ENCODE assay signal across 19 cellular contexts in genomic region chr7:47751068-47751467, GRCh38.
A peak's percentile ranks its signal among the peaks of the same experiment; 100 is the strongest.
DNase-seq lines count a peak whose midpoint lies in the region; ATAC-seq, FAIRE-seq and TF ChIP-seq lines count a peak whose summit lies in the region.
"Had no signal": no experiment of that assay in that cellular context is flagged by ENCODE, and none has a peak within 500 bp of the region (broad histone marks: within the 10 kb centered on the region; RNA-seq: fewer than 3 reads in every experiment).

No MANE protein-coding gene starts in this region.

- no peaks in the 10 kb centered on the region for H3K79me2 ChIP-seq in HepG2 (ENCODE audit: insufficient read depth, low read length)

- TF ChIP-seq RAD21 in HepG2 (CRISPR knock-in tag; IDR thresholded peaks at IDR 0.05), result no peak

- TF ChIP-seq POLR2A in HepG2 (IDR thresholded peaks at IDR 0.05; ENCODE audit: insufficient read depth in 1 of 2, low read depth in 2 of 2, low read length in 2 of 2) (no peak), body of pancreas (IDR thresholded peaks at IDR 0.05) (no peak)

- TF ChIP-seq EP300 in HepG2 (IDR thresholded peaks at IDR 0.05; ENCODE audit: low read depth in 2 of 2, low read length in 2 of 2), result no peak
- TF ChIP-seq EP300 in HepG2 (CRISPR knock-in tag; IDR thresholded peaks at IDR 0.05; ENCODE audit: borderline replicate concordance), result no peak

- H3K4me2 ChIP-seq in BLaER1 (peak overlapping the region; percentile 63), HepG2 (ENCODE audit: low read depth, low read length) (no peak overlapping the region)

- 77% methylated on average over 6 of the region's 6 CpGs for WGBS in HepG2 (ENCODE audit: low lambda C conversion rate)
- 63 to 83% methylated on average over 6 of the region's 6 CpGs for WGBS in body of pancreas, 2 donors

- peaks cover 5% of the 10 kb centered on the region; the same call in 1 of the 2 replicates for H3K9me3 ChIP-seq in BLaER1
- H3K9me3 ChIP-seq in HepG2 (ENCODE audit: low read length), result no peaks in the 10 kb centered on the region
- H3K9me3 ChIP-seq in A673 (ENCODE audit: low read depth, low read length, poor library complexity, severe bottlenecking), result no peaks in the 10 kb centered on the region
- H3K9me3 ChIP-seq in body of pancreas, result no peaks in the 10 kb centered on the region

- POLR2A ChIA-PET in HepG2 (lab: Yijun Ruan, JAX), result interaction anchor here (1.4 kb wide), 1 partner anchor 33 kb away, joined by 3 read pairs; no protein-coding TSS in a partner anchor
- POLR2A ChIA-PET in A673 (lab: Charles Lee; ENCODE audit: low non-redundant PET), result no interaction called here

- H3K9ac ChIP-seq in BLaER1, result no peak overlapping the region
- no peak overlapping the region for H3K9ac ChIP-seq in HepG2 (ENCODE audit: insufficient read depth, low read depth, low read length)

- intact Hi-C loops in HepG2 (cut with micrococcal nuclease; ENCODE audit: unreplicated experiment) (no loop called here), A673 (cut with micrococcal nuclease; ENCODE audit: unreplicated experiment) (no loop called here), body of pancreas (cut with DNase I) (no loop called here)

- H4K20me1 ChIP-seq in BLaER1, result no peaks in the 10 kb centered on the region
- H4K20me1 ChIP-seq in HepG2 (ENCODE audit: insufficient read depth, low read length), result no peaks in the 10 kb centered on the region

- CTCF ChIA-PET in HepG2 (lab: Yijun Ruan, JAX; ENCODE audit: low intra/inter-chr PET ratio, low total read pairs) (no interaction called here), A673 (lab: Charles Lee) (no interaction called here)

- H2AFZ ChIP-seq in HepG2 (ENCODE audit: low read length), result no peak overlapping the region

- H3K4me3 ChIP-seq in BLaER1 (no peak overlapping the region), fibroblast of villous mesenchyme (ENCODE audit: low read depth, low read length) (no peak overlapping the region), HepG2 (replicated peaks in 1 of 3; ENCODE audit: insufficient read depth in 1 of 3, low read depth in 2 of 3, low read length in 3 of 3) (no peak overlapping the region), A673 (ENCODE audit: low read depth, low read length, poor library complexity, severe bottlenecking) (no peak overlapping the region), body of pancreas (no peak overlapping the region)
- H3K4me3 ChIP-seq: K562, SK-N-MC had no signal

- no peaks in the 10 kb centered on the region for H3K9me3 Mint-ChIP-seq in activated naive CD8-positive, alpha-beta T cell treated with anti-CD3 and anti-CD28 coated beads for 36 hours

- H3K27me3 Mint-ChIP-seq in activated naive CD8-positive, alpha-beta T cell treated with anti-CD3 and anti-CD28 coated beads for 36 hours, result peaks cover 29% of the 10 kb centered on the region

- no peaks in the 10 kb centered on the region for H3K27me3 ChIP-seq in BLaER1
- no peaks in the 10 kb centered on the region for H3K27me3 ChIP-seq in HepG2 (ENCODE audit: control insufficient read depth in 1 of 2, insufficient read depth in 2 of 2, low read length in 2 of 2)
- H3K27me3 ChIP-seq in A673 (replicated peaks; ENCODE audit: insufficient read depth, low read depth, low read length, poor library complexity), result no peaks in the 10 kb centered on the region
- H3K27me3 ChIP-seq in body of pancreas, result no peaks in the 10 kb centered on the region

- H3K4me1 ChIP-seq in BLaER1 (peaks cover 9% of the 10 kb centered on the region), HepG2 (ENCODE audit: insufficient read depth, low read length) (peaks cover 10% of the 10 kb centered on the region), A673 (ENCODE audit: insufficient read depth, low read length, poor library complexity, severe bottlenecking) (no peaks in the 10 kb centered on the region), body of pancreas (no peaks in the 10 kb centered on the region)

- H3K4me3 Mint-ChIP-seq in activated naive CD8-positive, alpha-beta T cell treated with anti-CD3 and anti-CD28 coated beads for 36 hours, result no peak overlapping the region

- H3K27ac ChIP-seq in BLaER1 (no peak overlapping the region), HepG2 (ENCODE audit: extremely low read length, insufficient read depth, low read length) (no peak overlapping the region), A673 (ENCODE audit: low read depth, low read length, poor library complexity, severe bottlenecking) (no peak overlapping the region), body of pancreas (no peak overlapping the region)
- H3K27ac ChIP-seq: HL-60, SK-N-MC had no signal

- no peak for FAIRE-seq in HepG2 (lab: Jason Lieb, UNC)
- FAIRE-seq: GM12892, HTR-8/SVneo, K562 had no signal

- ATAC-seq in HG02623 (IDR thresholded peaks at IDR 0.05; ENCODE audit: unreplicated experiment) (no peak), HepG2 (no peak), body of pancreas (no peak)
- ATAC-seq: K562 had no signal

- TF ChIP-seq CTCF in fibroblast of villous mesenchyme (IDR thresholded peaks at IDR 0.05; ENCODE audit: insufficient read depth, low read depth, low read length) (no peak), HepG2 (CRISPR knock-in tag; IDR thresholded peaks at IDR 0.05) (no peak), A673 (conservative IDR thresholded peaks at IDR 0.05; ENCODE audit: low read depth, low read length) (no peak), body of pancreas (IDR thresholded peaks at IDR 0.05) (no peak)

- no peaks in the 10 kb centered on the region for H3K36me3 ChIP-seq in BLaER1
- no peaks in the 10 kb centered on the region for H3K36me3 ChIP-seq in HepG2 (replicated peaks in 1 of 2; ENCODE audit: control insufficient read depth in 1 of 2, insufficient read depth in 2 of 2, low read length in 2 of 2)
- no peaks in the 10 kb centered on the region for H3K36me3 ChIP-seq in A673 (ENCODE audit: insufficient read depth, low read length, poor library complexity, severe bottlenecking)
- no peaks in the 10 kb centered on the region for H3K36me3 ChIP-seq in body of pancreas (replicated peaks in 1 of 2; ENCODE audit: insufficient read depth in 1 of 2, low read depth in 2 of 2)

- no TSS peak for BruUV-seq in HepG2 (replicated peaks; lab: Mats Ljungman, UMichigan)
- BruUV-seq in A673 (replicated peaks; lab: Mats Ljungman, UMichigan), result no TSS peak

- DNase-seq in MV-4-11 (lab: John Stamatoyannopoulos, UW) (peak; percentile 19), fibroblast of villous mesenchyme (ENCODE audit: low read depth) (peak; percentile 46), HepG2 (ENCODE audit: low spot score) (no peak), A673 (ENCODE audit: low spot score) (no peak), body of pancreas (no peak)
- DNase-seq in activated naive CD8-positive, alpha-beta T cell treated with anti-CD3 and anti-CD28 coated beads for 36 hours, result peak; percentile 11
- DNase-seq: C1 segment of cervical spinal cord, H7, NCI-H1092, NCI-H510A treated with DMSO at 0.1 percent for 48 hours, NCI-H82, Right ventricle myocardium superior had no signal

- H3K4me1 Mint-ChIP-seq in activated naive CD8-positive, alpha-beta T cell treated with anti-CD3 and anti-CD28 coated beads for 36 hours, result peaks cover 10% of the 10 kb centered on the region

- no peak overlapping the region for H3K27ac Mint-ChIP-seq in activated naive CD8-positive, alpha-beta T cell treated with anti-CD3 and anti-CD28 coated beads for 36 hours

- H3K36me3 Mint-ChIP-seq in activated naive CD8-positive, alpha-beta T cell treated with anti-CD3 and anti-CD28 coated beads for 36 hours, result no peaks in the 10 kb centered on the region

- in situ Hi-C loops in HepG2 (cut with HindIII; ENCODE audit: extremely low pct_ligation_motif_present, low pct_unique_long_range_greater_than_20kb), result no loop called here

TF ChIP-seq in HepG2, 621 proteins besides CTCF, POLR2A, EP300 and RAD21 (continues in another document):
- TF ChIP-seq TCF7L2 (IDR thresholded peaks at IDR 0.05; ENCODE audit: low read depth, low read length) (no peak), SKI (IDR thresholded peaks at IDR 0.05; ENCODE audit: partially characterized antibody) (no peak), RCOR2 (CRISPR knock-in tag; IDR thresholded peaks at IDR 0.05) (no peak), ZNF441 (CRISPR knock-in tag; IDR thresholded peaks at IDR 0.05; ENCODE audit: borderline replicate concordance) (no peak), BHLHE40 (IDR thresholded peaks at IDR 0.05; ENCODE audit: low read length) (no peak), JDP2 (CRISPR knock-in tag; IDR thresholded peaks at IDR 0.05; ENCODE audit: borderline replicate concordance) (no peak), MLXIP (CRISPR knock-in tag; IDR thresholded peaks at IDR 0.05; ENCODE audit: borderline replicate concordance) (no peak)

Comparison
In these comparisons a context has a peak if more than half of its experiments do, and no peak if none do; other contexts are left out.
1. DNase-seq: peak in MV-4-11 (single experiment), activated naive CD8-positive, alpha-beta T cell treated with anti-CD3 and anti-CD28 coated beads for 36 hours (single experiment) and fibroblast of villous mesenchyme (single experiment); none in HepG2 (single experiment), A673 (single experiment) and body of pancreas (0 of 4).